Comparison of ENCODE assay signal across 1 cellular context in the genomic region with DNA sequence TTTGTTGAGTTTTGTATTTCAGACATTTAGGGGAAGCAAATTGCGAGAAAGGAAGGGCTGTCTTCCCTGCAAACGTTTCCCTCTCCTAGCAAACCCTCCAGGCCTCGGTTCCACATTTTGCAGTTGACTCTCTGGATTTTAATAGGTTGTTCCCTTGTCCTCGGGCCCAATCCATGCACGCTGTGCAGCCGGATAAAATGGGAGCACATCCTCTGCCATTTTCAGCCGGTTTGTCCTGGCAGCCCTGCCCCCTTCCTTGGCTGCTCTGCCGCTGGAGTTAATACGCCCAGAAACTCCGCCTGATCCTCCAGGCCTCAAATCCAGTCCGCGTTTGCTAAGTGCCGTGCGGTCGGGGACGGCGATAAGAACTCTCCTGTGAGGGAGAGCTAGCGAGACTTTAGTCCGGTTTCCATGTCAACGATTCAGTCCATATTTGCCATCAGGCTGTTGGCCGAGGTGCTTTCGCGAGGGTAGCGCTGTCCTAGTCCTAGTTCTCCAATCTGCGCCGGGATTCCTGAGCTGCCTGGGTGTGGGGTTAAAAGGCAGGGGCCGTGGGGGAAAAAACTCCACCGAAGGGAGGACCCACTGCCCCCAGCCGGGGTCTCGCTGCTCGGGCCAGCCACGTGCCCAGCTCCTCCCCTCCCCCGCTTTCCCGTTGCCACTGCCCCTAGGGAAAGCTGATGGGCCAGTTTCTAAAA.
TF ChIP-seq lines count a peak whose summit lies in the region.

No MANE protein-coding gene starts in this region.

TF ChIP-seq in HepG2, 621 proteins besides CTCF, POLR2A, EP300 and RAD21 (continued from another document and continues in another):
- TF ChIP-seq, protein P1, sequence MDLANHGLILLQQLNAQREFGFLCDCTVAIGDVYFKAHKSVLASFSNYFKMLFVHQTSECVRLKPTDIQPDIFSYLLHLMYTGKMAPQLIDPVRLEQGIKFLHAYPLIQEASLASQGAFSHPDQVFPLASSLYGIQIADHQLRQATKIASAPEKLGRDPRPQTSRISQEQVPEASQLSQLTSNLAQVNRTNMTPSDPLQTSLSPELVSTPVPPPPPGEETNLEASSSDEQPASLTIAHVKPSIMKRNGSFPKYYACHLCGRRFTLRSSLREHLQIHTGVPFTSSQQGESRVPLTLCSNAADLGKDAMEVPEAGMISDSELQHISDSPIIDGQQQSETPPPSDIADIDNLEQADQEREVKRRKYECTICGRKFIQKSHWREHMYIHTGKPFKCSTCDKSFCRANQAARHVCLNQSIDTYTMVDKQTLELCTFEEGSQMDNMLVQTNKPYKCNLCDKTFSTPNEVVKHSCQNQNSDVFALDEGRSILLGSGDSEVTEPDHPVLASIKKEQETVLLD (CRISPR knock-in tag; IDR thresholded peaks at IDR 0.05; ENCODE audit: low read depth): no peak
- TF ChIP-seq, protein P2, sequence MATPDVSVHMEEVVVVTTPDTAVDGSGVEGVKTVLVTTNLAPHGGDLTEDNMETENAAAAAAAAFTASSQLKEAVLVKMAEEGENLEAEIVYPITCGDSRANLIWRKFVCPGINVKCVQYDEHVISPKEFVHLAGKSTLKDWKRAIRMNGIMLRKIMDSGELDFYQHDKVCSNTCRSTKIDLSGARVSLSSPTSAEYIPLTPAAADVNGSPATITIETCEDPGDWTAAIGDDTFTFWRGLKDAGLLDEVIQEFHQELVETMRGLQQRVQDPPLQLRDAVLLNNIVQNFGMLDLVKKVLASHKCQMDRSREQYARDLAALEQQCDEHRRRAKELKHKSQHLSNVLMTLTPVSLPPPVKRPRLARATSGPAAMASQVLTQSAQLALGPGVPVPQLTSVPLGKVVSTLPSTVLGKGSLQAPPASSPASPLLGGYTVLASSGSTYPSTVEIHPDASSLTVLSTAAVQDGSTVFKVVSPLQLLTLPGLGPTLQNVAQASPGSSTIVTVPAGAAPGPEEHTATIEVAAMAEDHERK (CRISPR knock-in tag; IDR thresholded peaks at IDR 0.05; ENCODE audit: low read depth): no peak
- TF ChIP-seq MEF2D (CRISPR knock-in tag; IDR thresholded peaks at IDR 0.05) (peak; percentile 46), HIVEP1 (CRISPR knock-in tag; IDR thresholded peaks at IDR 0.05) (peak; percentile 76; the same call in 1 of the 2 replicates), ZFX (CRISPR knock-in tag; IDR thresholded peaks at IDR 0.05; ENCODE audit: low read depth) (peak; percentile 95), NCOA2 (CRISPR knock-in tag; IDR thresholded peaks at IDR 0.05) (peak; percentile 67), ETV5 (CRISPR knock-in tag; IDR thresholded peaks at IDR 0.05; ENCODE audit: borderline replicate concordance) (no peak), MYNN (CRISPR knock-in tag; IDR thresholded peaks at IDR 0.05; ENCODE audit: low read depth) (no peak), ZMAT3 (CRISPR knock-in tag; conservative IDR thresholded peaks at IDR 0.05) (peak; percentile 51; the same call in 1 of the 2 replicates), ZNF782 (CRISPR knock-in tag; IDR thresholded peaks at IDR 0.05; ENCODE audit: borderline replicate concordance) (no peak), YEATS4 (CRISPR knock-in tag; IDR thresholded peaks at IDR 0.05; ENCODE audit: borderline replicate concordance) (peak; percentile 67), DNMT3B (CRISPR knock-in tag; conservative IDR thresholded peaks at IDR 0.05) (no peak), ETV6 (CRISPR knock-in tag; conservative IDR thresholded peaks at IDR 0.05) (no peak), SP1 (IDR thresholded peaks at IDR 0.05) (no peak), SP1 (CRISPR knock-in tag; IDR thresholded peaks at IDR 0.05) (peak; percentile 76), ZNF616 (CRISPR knock-in tag; IDR thresholded peaks at IDR 0.05; ENCODE audit: low read depth) (no peak), CBX2 (IDR thresholded peaks at IDR 0.05; ENCODE audit: low read depth, low read length) (no peak), CBX2 (CRISPR knock-in tag; IDR thresholded peaks at IDR 0.05; ENCODE audit: low read depth) (no peak), NPAS2 (CRISPR knock-in tag; IDR thresholded peaks at IDR 0.05; ENCODE audit: borderline replicate concordance) (no peak), ZNF432 (CRISPR knock-in tag; IDR thresholded peaks at IDR 0.05; ENCODE audit: borderline replicate concordance) (no peak), KDM3A (CRISPR knock-in tag; IDR thresholded peaks at IDR 0.05; ENCODE audit: low read depth) (0 out of 2 replicates have a peak, but pooled peaks have one; percentile 69), ZIK1 (CRISPR knock-in tag; IDR thresholded peaks at IDR 0.05; ENCODE audit: borderline replicate concordance, low read depth) (no peak; the same call in 1 of the 2 replicates), TBX3 (IDR thresholded peaks at IDR 0.05; ENCODE audit: borderline replicate concordance) (peak; percentile 49), KDM4B (CRISPR knock-in tag; IDR thresholded peaks at IDR 0.05) (no peak)
- TF ChIP-seq, protein P3, sequence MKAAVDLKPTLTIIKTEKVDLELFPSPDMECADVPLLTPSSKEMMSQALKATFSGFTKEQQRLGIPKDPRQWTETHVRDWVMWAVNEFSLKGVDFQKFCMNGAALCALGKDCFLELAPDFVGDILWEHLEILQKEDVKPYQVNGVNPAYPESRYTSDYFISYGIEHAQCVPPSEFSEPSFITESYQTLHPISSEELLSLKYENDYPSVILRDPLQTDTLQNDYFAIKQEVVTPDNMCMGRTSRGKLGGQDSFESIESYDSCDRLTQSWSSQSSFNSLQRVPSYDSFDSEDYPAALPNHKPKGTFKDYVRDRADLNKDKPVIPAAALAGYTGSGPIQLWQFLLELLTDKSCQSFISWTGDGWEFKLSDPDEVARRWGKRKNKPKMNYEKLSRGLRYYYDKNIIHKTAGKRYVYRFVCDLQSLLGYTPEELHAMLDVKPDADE (CRISPR knock-in tag; IDR thresholded peaks at IDR 0.05): no peak
- TF ChIP-seq, protein P4, sequence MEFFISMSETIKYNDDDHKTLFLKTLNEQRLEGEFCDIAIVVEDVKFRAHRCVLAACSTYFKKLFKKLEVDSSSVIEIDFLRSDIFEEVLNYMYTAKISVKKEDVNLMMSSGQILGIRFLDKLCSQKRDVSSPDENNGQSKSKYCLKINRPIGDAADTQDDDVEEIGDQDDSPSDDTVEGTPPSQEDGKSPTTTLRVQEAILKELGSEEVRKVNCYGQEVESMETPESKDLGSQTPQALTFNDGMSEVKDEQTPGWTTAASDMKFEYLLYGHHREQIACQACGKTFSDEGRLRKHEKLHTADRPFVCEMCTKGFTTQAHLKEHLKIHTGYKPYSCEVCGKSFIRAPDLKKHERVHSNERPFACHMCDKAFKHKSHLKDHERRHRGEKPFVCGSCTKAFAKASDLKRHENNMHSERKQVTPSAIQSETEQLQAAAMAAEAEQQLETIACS (CRISPR knock-in tag; IDR thresholded peaks at IDR 0.05): peak; percentile 58; the same call in 1 of the 2 replicates
- TF ChIP-seq, protein P5, sequence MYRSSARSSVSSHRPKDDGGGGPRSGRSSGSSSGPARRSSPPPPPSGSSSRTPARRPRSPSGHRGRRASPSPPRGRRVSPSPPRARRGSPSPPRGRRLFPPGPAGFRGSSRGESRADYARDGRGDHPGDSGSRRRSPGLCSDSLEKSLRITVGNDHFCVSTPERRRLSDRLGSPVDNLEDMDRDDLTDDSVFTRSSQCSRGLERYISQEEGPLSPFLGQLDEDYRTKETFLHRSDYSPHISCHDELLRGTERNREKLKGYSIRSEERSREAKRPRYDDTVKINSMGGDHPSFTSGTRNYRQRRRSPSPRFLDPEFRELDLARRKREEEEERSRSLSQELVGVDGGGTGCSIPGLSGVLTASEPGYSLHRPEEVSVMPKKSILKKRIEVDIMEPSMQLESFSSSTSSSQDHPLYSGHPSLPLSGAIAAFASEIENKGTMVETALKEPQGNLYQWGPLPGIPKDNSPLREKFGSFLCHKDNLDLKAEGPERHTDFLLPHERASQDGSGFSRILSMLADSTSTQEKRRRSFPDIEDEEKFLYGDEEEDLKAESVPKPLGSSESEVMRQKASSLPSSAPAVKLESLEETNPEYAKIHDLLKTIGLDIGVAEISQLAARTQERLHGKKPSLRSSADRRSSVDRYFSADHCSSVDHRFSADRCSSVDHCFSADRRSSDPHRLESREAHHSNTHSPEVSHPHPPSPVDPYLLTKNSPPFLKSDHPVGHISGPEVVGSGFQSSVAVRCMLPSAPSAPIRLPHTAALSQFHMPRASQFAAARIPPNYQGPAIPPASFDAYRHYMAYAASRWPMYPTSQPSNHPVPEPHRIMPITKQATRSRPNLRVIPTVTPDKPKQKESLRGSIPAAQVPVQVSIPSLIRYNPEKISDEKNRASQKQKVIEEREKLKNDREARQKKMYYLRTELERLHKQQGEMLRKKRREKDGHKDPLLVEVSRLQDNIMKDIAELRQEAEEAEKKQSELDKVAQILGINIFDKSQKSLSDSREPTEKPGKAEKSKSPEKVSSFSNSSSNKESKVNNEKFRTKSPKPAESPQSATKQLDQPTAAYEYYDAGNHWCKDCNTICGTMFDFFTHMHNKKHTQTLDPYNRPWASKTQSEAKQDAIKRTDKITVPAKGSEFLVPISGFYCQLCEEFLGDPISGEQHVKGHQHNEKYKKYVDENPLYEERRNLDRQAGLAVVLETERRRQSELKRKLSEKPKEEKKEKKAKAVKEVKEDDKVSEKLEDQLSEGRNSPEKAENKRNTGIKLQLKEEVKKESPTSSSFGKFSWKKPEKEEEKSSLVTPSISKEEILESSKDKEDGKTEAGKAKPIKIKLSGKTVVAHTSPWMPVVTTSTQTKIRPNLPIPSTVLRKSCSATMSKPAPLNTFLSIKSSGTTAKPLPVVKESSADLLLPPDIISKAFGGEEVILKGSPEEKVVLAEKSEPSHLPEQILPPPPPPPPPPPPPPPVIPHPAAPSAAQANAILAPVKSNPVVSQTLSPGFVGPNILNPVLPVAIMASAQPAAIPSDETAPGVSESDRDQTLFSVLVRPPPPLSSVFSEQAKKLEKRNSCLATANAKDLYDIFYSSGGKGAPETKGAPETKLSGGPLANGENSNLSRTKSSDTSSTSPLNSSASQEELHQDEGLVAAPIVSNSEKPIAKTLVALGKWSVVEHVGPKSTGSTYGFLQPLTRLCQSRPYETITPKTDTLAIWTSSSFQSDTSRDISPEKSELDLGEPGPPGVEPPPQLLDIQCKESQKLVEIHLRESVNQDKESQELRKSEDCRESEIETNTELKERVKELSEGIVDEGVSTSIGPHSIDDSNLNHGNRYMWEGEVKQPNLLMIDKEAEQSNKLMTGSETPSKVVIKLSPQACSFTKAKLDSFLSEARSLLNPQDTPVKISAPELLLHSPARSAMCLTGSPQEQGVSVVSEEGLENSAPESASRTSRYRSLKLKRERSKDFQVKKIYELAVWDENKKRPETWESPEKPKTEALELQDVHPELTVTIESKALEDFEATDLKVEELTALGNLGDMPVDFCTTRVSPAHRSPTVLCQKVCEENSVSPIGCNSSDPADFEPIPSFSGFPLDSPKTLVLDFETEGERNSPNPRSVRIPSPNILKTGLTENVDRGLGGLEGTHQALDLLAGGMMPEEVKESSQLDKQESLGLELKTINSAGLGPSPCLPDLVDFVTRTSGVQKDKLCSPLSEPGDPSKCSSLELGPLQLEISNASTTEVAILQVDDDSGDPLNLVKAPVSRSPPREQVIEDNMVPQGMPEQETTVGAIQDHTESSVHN (CRISPR knock-in tag; IDR thresholded peaks at IDR 0.05): no peak
- TF ChIP-seq, protein P6, sequence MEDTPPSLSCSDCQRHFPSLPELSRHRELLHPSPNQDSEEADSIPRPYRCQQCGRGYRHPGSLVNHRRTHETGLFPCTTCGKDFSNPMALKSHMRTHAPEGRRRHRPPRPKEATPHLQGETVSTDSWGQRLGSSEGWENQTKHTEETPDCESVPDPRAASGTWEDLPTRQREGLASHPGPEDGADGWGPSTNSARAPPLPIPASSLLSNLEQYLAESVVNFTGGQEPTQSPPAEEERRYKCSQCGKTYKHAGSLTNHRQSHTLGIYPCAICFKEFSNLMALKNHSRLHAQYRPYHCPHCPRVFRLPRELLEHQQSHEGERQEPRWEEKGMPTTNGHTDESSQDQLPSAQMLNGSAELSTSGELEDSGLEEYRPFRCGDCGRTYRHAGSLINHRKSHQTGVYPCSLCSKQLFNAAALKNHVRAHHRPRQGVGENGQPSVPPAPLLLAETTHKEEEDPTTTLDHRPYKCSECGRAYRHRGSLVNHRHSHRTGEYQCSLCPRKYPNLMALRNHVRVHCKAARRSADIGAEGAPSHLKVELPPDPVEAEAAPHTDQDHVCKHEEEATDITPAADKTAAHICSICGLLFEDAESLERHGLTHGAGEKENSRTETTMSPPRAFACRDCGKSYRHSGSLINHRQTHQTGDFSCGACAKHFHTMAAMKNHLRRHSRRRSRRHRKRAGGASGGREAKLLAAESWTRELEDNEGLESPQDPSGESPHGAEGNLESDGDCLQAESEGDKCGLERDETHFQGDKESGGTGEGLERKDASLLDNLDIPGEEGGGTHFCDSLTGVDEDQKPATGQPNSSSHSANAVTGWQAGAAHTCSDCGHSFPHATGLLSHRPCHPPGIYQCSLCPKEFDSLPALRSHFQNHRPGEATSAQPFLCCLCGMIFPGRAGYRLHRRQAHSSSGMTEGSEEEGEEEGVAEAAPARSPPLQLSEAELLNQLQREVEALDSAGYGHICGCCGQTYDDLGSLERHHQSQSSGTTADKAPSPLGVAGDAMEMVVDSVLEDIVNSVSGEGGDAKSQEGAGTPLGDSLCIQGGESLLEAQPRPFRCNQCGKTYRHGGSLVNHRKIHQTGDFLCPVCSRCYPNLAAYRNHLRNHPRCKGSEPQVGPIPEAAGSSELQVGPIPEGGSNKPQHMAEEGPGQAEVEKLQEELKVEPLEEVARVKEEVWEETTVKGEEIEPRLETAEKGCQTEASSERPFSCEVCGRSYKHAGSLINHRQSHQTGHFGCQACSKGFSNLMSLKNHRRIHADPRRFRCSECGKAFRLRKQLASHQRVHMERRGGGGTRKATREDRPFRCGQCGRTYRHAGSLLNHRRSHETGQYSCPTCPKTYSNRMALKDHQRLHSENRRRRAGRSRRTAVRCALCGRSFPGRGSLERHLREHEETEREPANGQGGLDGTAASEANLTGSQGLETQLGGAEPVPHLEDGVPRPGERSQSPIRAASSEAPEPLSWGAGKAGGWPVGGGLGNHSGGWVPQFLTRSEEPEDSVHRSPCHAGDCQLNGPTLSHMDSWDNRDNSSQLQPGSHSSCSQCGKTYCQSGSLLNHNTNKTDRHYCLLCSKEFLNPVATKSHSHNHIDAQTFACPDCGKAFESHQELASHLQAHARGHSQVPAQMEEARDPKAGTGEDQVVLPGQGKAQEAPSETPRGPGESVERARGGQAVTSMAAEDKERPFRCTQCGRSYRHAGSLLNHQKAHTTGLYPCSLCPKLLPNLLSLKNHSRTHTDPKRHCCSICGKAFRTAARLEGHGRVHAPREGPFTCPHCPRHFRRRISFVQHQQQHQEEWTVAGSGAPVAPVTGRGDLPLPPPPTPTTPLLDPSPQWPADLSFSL (CRISPR knock-in tag; IDR thresholded peaks at IDR 0.05): no peak
- TF ChIP-seq, protein P7, sequence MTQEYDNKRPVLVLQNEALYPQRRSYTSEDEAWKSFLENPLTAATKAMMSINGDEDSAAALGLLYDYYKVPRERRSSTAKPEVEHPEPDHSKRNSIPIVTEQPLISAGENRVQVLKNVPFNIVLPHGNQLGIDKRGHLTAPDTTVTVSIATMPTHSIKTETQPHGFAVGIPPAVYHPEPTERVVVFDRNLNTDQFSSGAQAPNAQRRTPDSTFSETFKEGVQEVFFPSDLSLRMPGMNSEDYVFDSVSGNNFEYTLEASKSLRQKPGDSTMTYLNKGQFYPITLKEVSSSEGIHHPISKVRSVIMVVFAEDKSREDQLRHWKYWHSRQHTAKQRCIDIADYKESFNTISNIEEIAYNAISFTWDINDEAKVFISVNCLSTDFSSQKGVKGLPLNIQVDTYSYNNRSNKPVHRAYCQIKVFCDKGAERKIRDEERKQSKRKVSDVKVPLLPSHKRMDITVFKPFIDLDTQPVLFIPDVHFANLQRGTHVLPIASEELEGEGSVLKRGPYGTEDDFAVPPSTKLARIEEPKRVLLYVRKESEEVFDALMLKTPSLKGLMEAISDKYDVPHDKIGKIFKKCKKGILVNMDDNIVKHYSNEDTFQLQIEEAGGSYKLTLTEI (CRISPR knock-in tag; conservative IDR thresholded peaks at IDR 0.05): no peak
